In the genomic region with DNA sequence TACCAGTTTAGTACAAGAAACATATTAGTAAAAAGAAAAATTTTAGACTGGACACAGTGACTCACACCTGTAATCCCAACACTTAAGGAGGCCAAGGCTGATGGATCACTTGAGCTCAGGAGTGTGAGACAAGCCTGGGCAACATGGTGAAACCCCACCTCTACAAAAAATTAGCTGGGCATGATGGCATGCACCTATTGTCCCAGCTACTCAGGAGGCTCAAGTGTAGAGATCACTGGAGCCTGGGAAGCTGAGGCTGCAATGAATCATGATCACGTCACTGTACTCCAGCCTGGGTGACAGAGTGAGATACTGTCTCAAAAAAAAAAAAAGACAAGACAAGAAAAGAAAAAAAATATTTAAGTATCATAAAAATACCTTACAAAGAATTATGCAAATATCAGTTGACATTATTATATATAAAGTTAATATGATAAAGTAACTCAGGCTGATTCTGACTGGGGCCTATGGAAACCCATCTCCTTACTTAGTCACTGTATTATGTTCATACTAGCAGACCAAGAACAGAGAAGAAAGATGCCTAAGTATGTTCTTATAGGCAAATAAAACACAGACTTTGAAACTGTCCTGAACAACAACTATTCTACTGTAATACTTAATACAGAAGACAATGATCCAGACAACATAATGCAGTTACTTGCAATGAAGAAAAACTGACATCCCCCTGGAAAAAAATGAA, we compare ENCODE assay signal across 15 cellular contexts. TPM values are rescaled to one million over a fixed set of nuclear protein-coding genes. Genes with fewer than 3 reads are reported as not detected.
DNase-seq lines count a peak whose midpoint lies in the region; ATAC-seq and TF ChIP-seq lines count a peak whose summit lies in the region.
"Had no signal": no experiment of that assay in that cellular context is flagged by ENCODE, and none has a peak within 500 bp of the region (broad histone marks: within the 10 kb centered on the region; RNA-seq: fewer than 3 reads in every experiment).

No MANE protein-coding gene starts in this region.

- no peak for TF ChIP-seq CTCF in cardiac fibroblast (IDR thresholded peaks at IDR 0.05; ENCODE audit: low read depth, low read length)

- H3K27me3 ChIP-seq in HAP-1 (ENCODE audit: low read depth) = no peaks in the 10 kb centered on the region
- H3K27me3 ChIP-seq: ascending aorta had no signal

- H3K4me1 ChIP-seq in HAP-1 = peaks cover 10% of the 10 kb centered on the region
- H3K4me1 ChIP-seq: ascending aorta had no signal

- no peak overlapping the region for H3K4me3 ChIP-seq in cardiac fibroblast (replicated peaks in 1 of 2; ENCODE audit: low read depth in 2 of 2, low read length in 2 of 2)
- no peak overlapping the region for H3K4me3 ChIP-seq in HAP-1
- H3K4me3 ChIP-seq: ascending aorta had no signal

- DNase-seq in HCEC 1CT = peak; percentile 57
- DNase-seq in NCI-H510A treated with DMSO at 0.1 percent for 48 hours (lab: John Stamatoyannopoulos, UW) = peak; percentile 15
- peak; percentile 28 to 92 for DNase-seq in cardiac fibroblast (ENCODE audit: low read depth in 2 of 2)
- DNase-seq in myocyte (ENCODE audit: low read depth) = peak; percentile 20
- DNase-seq in SW480 (ENCODE audit: low spot score) = no peak
- DNase-seq in HAP-1 (ENCODE audit: low spot score in 2 of 2) = no peak
- DNase-seq in activated gamma-delta T cell treated with Interleukin-2 at 50 U/mL for 16 hours = no peak
- DNase-seq: activated B cell treated with CpG ODN at 0.5 μM for 24 hours; activated T-cell treated with anti-CD3 and anti-CD28 coated beads, Interleukin-2, amount 50 U/mL, for 1 hour; kidney; NCI-H1436 treated with DMSO at 0.1 percent for 48 hours; stimulated activated CD8-positive, alpha-beta memory T cell treated with anti-CD3 and anti-CD28 coated beads, Interleukin-4, amount 100 ng/mL, for 48 hours had no signal

- no peak for ATAC-seq in HG02840 (IDR thresholded peaks at IDR 0.05; ENCODE audit: low FRiP score, unreplicated experiment)
- ATAC-seq: Right ventricle myocardium inferior had no signal

- H3K36me3 ChIP-seq in HAP-1 (replicated peaks) = no peaks in the 10 kb centered on the region
- H3K36me3 ChIP-seq: ascending aorta had no signal

- no peaks in the 10 kb centered on the region for H3K9me3 ChIP-seq in HAP-1
- H3K9me3 ChIP-seq: ascending aorta had no signal

- in situ Hi-C loops in HAP-1 (cut with MboI; ENCODE audit: low sequenced_read_pairs) = no loop called here

RNA-seq across cellular contexts. Expression of a gene that starts 27.3 kb away (rescaled TPM):
- 21.6 and 23.3 TPM in 2 replicates for total RNA-seq in myocyte
- polyA plus RNA-seq in myocyte (2012) = 28.9 TPM

Comparison
In these comparisons a context has a peak if more than half of its experiments do, and no peak if none do; other contexts are left out.
1. DNase-seq: peak in HCEC 1CT (single experiment), NCI-H510A treated with DMSO at 0.1 percent for 48 hours (single experiment), cardiac fibroblast (2 of 2) and myocyte (single experiment); none in SW480 (single experiment), HAP-1 (0 of 2) and activated gamma-delta T cell treated with Interleukin-2 at 50 U/mL for 16 hours (single experiment).